In genomic region chr1:166165661-166166399, GRCh38 we compare ENCODE assay signal across 9 cellular contexts. TPM values are rescaled to one million over a fixed set of nuclear protein-coding genes. Genes with fewer than 3 reads are reported as not detected.
DNase-seq lines count a peak whose midpoint lies in the region; ATAC-seq, FAIRE-seq and TF ChIP-seq lines count a peak whose summit lies in the region.
"Had no signal": no experiment of that assay in that cellular context is flagged by ENCODE, and none has a peak within 500 bp of the region (broad histone marks: within the 10 kb centered on the region; RNA-seq: fewer than 3 reads in every experiment).

No MANE protein-coding gene starts in this region.

- DNase-seq in NCI-H1694 (lab: John Stamatoyannopoulos, UW) (peak; percentile 14), NCI-H1694 treated with DMSO at 0.1 percent for 48 hours (lab: John Stamatoyannopoulos, UW) (no peak), HuH-7 (ENCODE audit: low spot score) (peak; percentile 8), brain microvascular endothelial cell (no peak), HepG2 (ENCODE audit: low spot score) (no peak), suprapubic skin (ENCODE audit: low spot score in 2 of 2) (no peak), SJCRH30 (no peak)

- H3K4me1 ChIP-seq in HepG2 (ENCODE audit: insufficient read depth, low read length), result peaks cover 17% of the 10 kb centered on the region
- peaks cover 34% of the 10 kb centered on the region for H3K4me1 ChIP-seq in suprapubic skin
- no peaks in the 10 kb centered on the region for H3K4me1 ChIP-seq in SJCRH30

- ATAC-seq in HepG2 (no peak), HG03342 (IDR thresholded peaks at IDR 0.05; ENCODE audit: unreplicated experiment) (no peak)

- H3K27ac ChIP-seq in brain microvascular endothelial cell, result no peak overlapping the region
- no peak overlapping the region for H3K27ac ChIP-seq in HepG2 (ENCODE audit: extremely low read length, insufficient read depth, low read length)
- no peak overlapping the region for H3K27ac ChIP-seq in suprapubic skin
- no peak overlapping the region for H3K27ac ChIP-seq in SJCRH30
- H3K27ac ChIP-seq: VCaP had no signal

- no peak overlapping the region for H3K9ac ChIP-seq in HepG2 (ENCODE audit: insufficient read depth, low read depth, low read length)

- H4K20me1 ChIP-seq in HepG2 (ENCODE audit: insufficient read depth, low read length), result no peaks in the 10 kb centered on the region

- no TSS peak for BruUV-seq in HepG2 (replicated peaks; lab: Mats Ljungman, UMichigan)

- 16% methylated on average over 16 of the region's 71 CpGs for WGBS in HepG2 (ENCODE audit: low lambda C conversion rate)
- under 1% methylated on average over 40 of the region's 71 CpGs for WGBS in suprapubic skin

- H3K9me3 ChIP-seq in HepG2 (ENCODE audit: low read length) (no peaks in the 10 kb centered on the region), suprapubic skin (no peaks in the 10 kb centered on the region), SJCRH30 (replicated peaks) (no peaks in the 10 kb centered on the region)

- H3K4me3 ChIP-seq in brain microvascular endothelial cell (ENCODE audit: low read depth, low read length), result peak overlapping the region; percentile 57
- peak overlapping the region in 2 of 3 experiments; percentile 33 to 69; a peak in 3 of 6 replicates for H3K4me3 ChIP-seq in HepG2 (replicated peaks in 1 of 3; ENCODE audit: insufficient read depth in 1 of 3, low read depth in 2 of 3, low read length in 3 of 3)
- peak overlapping the region; percentile 85 for H3K4me3 ChIP-seq in suprapubic skin
- no peak overlapping the region for H3K4me3 ChIP-seq in SJCRH30

- TF ChIP-seq CTCF in brain microvascular endothelial cell (IDR thresholded peaks at IDR 0.05; ENCODE audit: low read depth, low read length, missing control alignments) (no peak), HepG2 (CRISPR knock-in tag; IDR thresholded peaks at IDR 0.05) (no peak), suprapubic skin (IDR thresholded peaks at IDR 0.05) (no peak)

- H3K27me3 ChIP-seq in brain microvascular endothelial cell (replicated peaks) (peaks cover 31% of the 10 kb centered on the region), HepG2 (ENCODE audit: control insufficient read depth in 1 of 2, insufficient read depth in 2 of 2, low read length in 2 of 2) (peaks cover 2 to 33% of the 10 kb centered on the region in 2 experiments; a peak in 3 of 5 replicates), suprapubic skin (peaks cover 5% of the 10 kb centered on the region), SJCRH30 (no peaks in the 10 kb centered on the region)

- CTCF ChIA-PET in HepG2 (lab: Yijun Ruan, JAX; ENCODE audit: low intra/inter-chr PET ratio, low total read pairs), result no interaction called here

- POLR2A ChIA-PET in HepG2 (lab: Yijun Ruan, JAX), result no interaction called here

- H2AFZ ChIP-seq in HepG2 (ENCODE audit: low read length), result no peak overlapping the region

- no peak for FAIRE-seq in HepG2 (lab: Jason Lieb, UNC)

- TF ChIP-seq RAD21 in HepG2 (CRISPR knock-in tag; IDR thresholded peaks at IDR 0.05), result no peak

- peak overlapping the region; percentile 78 for H3K4me2 ChIP-seq in HepG2 (ENCODE audit: low read depth, low read length)

- in situ Hi-C loops in brain microvascular endothelial cell (cut with HindIII; ENCODE audit: low pct_ligation_motif_present, low sequenced_read_pairs) (no loop called here), HepG2 (cut with HindIII; ENCODE audit: extremely low pct_ligation_motif_present, low pct_unique_long_range_greater_than_20kb) (loop anchor here (25.0 kb wide), 1 partner anchor 454 kb away; no protein-coding TSS in a partner anchor)

- intact Hi-C loops in HepG2 (cut with micrococcal nuclease; ENCODE audit: unreplicated experiment), result loop anchor here (5.0 kb wide), 1 partner anchor 244 kb away; no protein-coding TSS in a partner anchor

- TF ChIP-seq POLR2A in HepG2 (IDR thresholded peaks at IDR 0.05; ENCODE audit: insufficient read depth in 1 of 2, low read depth in 2 of 2, low read length in 2 of 2) (no peak), suprapubic skin (IDR thresholded peaks at IDR 0.05) (no peak)

- H3K36me3 ChIP-seq in brain microvascular endothelial cell (replicated peaks) (no peaks in the 10 kb centered on the region), HepG2 (replicated peaks in 1 of 2; ENCODE audit: control insufficient read depth in 1 of 2, insufficient read depth in 2 of 2, low read length in 2 of 2) (no peaks in the 10 kb centered on the region), suprapubic skin (no peaks in the 10 kb centered on the region), SJCRH30 (no peaks in the 10 kb centered on the region)

- TF ChIP-seq EP300 in HepG2 (IDR thresholded peaks at IDR 0.05; ENCODE audit: low read depth in 2 of 2, low read length in 2 of 2) (no peak), HepG2 (CRISPR knock-in tag; IDR thresholded peaks at IDR 0.05; ENCODE audit: borderline replicate concordance) (no peak), suprapubic skin (IDR thresholded peaks at IDR 0.05) (no peak)

- no peaks in the 10 kb centered on the region for H3K79me2 ChIP-seq in HepG2 (ENCODE audit: insufficient read depth, low read length)

TF ChIP-seq in HepG2, 621 proteins besides CTCF, POLR2A, EP300 and RAD21 (continues in another document):
- TF ChIP-seq WIZ (CRISPR knock-in tag; IDR thresholded peaks at IDR 0.05) (no peak), ZNF570 (CRISPR knock-in tag; IDR thresholded peaks at IDR 0.05; ENCODE audit: borderline replicate concordance) (no peak), EED (CRISPR knock-in tag; IDR thresholded peaks at IDR 0.05) (no peak), THRA (CRISPR knock-in tag; IDR thresholded peaks at IDR 0.05; ENCODE audit: borderline replicate concordance) (no peak), ZNF703 (CRISPR knock-in tag; IDR thresholded peaks at IDR 0.05; ENCODE audit: borderline replicate concordance) (no peak)
- TF ChIP-seq, protein P1, sequence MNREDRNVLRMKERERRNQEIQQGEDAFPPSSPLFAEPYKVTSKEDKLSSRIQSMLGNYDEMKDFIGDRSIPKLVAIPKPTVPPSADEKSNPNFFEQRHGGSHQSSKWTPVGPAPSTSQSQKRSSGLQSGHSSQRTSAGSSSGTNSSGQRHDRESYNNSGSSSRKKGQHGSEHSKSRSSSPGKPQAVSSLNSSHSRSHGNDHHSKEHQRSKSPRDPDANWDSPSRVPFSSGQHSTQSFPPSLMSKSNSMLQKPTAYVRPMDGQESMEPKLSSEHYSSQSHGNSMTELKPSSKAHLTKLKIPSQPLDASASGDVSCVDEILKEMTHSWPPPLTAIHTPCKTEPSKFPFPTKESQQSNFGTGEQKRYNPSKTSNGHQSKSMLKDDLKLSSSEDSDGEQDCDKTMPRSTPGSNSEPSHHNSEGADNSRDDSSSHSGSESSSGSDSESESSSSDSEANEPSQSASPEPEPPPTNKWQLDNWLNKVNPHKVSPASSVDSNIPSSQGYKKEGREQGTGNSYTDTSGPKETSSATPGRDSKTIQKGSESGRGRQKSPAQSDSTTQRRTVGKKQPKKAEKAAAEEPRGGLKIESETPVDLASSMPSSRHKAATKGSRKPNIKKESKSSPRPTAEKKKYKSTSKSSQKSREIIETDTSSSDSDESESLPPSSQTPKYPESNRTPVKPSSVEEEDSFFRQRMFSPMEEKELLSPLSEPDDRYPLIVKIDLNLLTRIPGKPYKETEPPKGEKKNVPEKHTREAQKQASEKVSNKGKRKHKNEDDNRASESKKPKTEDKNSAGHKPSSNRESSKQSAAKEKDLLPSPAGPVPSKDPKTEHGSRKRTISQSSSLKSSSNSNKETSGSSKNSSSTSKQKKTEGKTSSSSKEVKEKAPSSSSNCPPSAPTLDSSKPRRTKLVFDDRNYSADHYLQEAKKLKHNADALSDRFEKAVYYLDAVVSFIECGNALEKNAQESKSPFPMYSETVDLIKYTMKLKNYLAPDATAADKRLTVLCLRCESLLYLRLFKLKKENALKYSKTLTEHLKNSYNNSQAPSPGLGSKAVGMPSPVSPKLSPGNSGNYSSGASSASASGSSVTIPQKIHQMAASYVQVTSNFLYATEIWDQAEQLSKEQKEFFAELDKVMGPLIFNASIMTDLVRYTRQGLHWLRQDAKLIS (CRISPR knock-in tag; IDR thresholded peaks at IDR 0.05), result no peak

RNA-seq across cellular contexts. Expression of gene FAM78B, which starts 1.0 kb away (rescaled TPM):
- 0.29 and 0.31 TPM in 2 replicates for total RNA-seq in HepG2 (2016; rRNA removed; fragmentation: Illumina TruSeq; extraction: Trizol)
- 0.26 and 0.30 TPM in 2 replicates for total RNA-seq in HepG2 (2016; cell fraction: cytosol; rRNA removed; fragmentation: Illumina TruSeq; extraction: Trizol; ENCODE audit: low read depth)
- 0.30 and 0.34 TPM in 2 replicates for total RNA-seq in HepG2 (2016; cell fraction: insoluble cytoplasmic fraction; rRNA removed; fragmentation: Illumina TruSeq; extraction: Trizol)
- total RNA-seq in HepG2 (2016; cell fraction: membrane; rRNA removed; fragmentation: Illumina TruSeq; extraction: Trizol), result 0.56 and 0.65 TPM in 2 replicates
- total RNA-seq in HepG2 (2016; cell fraction: nucleus; rRNA removed; fragmentation: Illumina TruSeq; extraction: Trizol), result 0.59 and 0.60 TPM in 2 replicates
- polyA plus RNA-seq in HepG2 (2011; rRNA removed), result 0.10 and 0.22 TPM in 2 replicates
- 0.08 and 0.15 TPM in 2 replicates for polyA plus RNA-seq in HepG2 (2011; cell fraction: cytosol; rRNA removed)
- polyA plus RNA-seq in HepG2 (2011; cell fraction: nucleus; rRNA removed), result 0.13 and 0.21 TPM in 2 replicates
- polyA plus RNA-seq in HepG2 (2012), result 0.09 TPM in 1 of 2 replicates, not detected in the other
- polyA plus RNA-seq in HepG2 (2016; cell fraction: cytosol; fragmentation: Illumina TruSeq; extraction: Trizol; ENCODE audit: low read depth), result 0.40 and 0.63 TPM in 2 replicates
- polyA plus RNA-seq in HepG2 (2016; cell fraction: insoluble cytoplasmic fraction; fragmentation: Illumina TruSeq; extraction: Trizol; ENCODE audit: low read depth), result 0.29 and 0.36 TPM in 2 replicates
- polyA plus RNA-seq in HepG2 (2016; cell fraction: membrane; fragmentation: Illumina TruSeq; extraction: Trizol; ENCODE audit: low read depth), result 0.38 and 0.53 TPM in 2 replicates
- polyA plus RNA-seq in HepG2 (2016; cell fraction: nucleus; fragmentation: Illumina TruSeq; extraction: Trizol; ENCODE audit: insufficient read depth, low read depth), result 0.73 and 0.78 TPM in 2 replicates
- polyA minus RNA-seq in HepG2 (2011; rRNA and poly(A)+ RNA removed; ENCODE audit: low replicate concordance), result 0.54 TPM in 1 of 2 replicates, not detected in the other
- not detected in 2 replicates for polyA minus RNA-seq in HepG2 (2011; cell fraction: cytosol; rRNA and poly(A)+ RNA removed)
- 0.37 and 0.52 TPM in 2 replicates for polyA minus RNA-seq in HepG2 (2011; cell fraction: nucleus; rRNA and poly(A)+ RNA removed)
- total RNA-seq in suprapubic skin, result 1 to 10 TPM in 3 of 4 donors, under 1 TPM in 1; 0.72 to 1.9 (median 1.3) TPM
- total RNA-seq in SJCRH30 (2014; rRNA removed; shearing (Covaris generic)), result 0.10 and 0.28 TPM in 2 replicates

Comparison
In these comparisons a context has a peak if more than half of its experiments do, and no peak if none do; other contexts are left out.
1. DNase-seq: peak in NCI-H1694 (single experiment) and HuH-7 (single experiment); none in NCI-H1694 treated with DMSO at 0.1 percent for 48 hours (single experiment), brain microvascular endothelial cell (single experiment), HepG2 (single experiment), suprapubic skin (0 of 2) and SJCRH30 (0 of 2).